In the genomic region with DNA sequence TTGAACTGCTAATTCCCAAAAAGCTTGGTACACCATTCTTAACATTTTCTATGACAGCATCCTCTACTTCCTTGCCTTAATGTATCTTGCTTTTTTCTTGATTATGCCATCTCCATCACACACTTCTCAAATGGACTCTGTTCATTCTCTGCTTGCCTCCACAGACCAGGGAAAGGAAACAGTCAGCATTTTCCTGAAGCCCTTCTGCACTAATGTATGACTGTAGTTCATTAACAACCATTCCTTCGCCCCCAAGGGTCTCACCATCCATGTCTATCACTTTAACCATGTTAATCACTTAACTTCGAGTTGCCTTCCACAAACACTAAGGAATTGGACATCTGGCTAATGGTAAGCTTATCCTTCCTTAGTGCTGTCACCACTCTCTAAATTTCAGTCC, we compare ENCODE assay signal across 1 cellular context.
TF ChIP-seq lines count a peak whose summit lies in the region.

No MANE protein-coding gene starts in this region.

TF ChIP-seq in K562, 482 proteins besides CTCF, POLR2A, EP300 and RAD21:
- TF ChIP-seq, protein P1, sequence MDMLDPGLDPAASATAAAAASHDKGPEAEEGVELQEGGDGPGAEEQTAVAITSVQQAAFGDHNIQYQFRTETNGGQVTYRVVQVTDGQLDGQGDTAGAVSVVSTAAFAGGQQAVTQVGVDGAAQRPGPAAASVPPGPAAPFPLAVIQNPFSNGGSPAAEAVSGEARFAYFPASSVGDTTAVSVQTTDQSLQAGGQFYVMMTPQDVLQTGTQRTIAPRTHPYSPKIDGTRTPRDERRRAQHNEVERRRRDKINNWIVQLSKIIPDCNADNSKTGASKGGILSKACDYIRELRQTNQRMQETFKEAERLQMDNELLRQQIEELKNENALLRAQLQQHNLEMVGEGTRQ (CRISPR knock-in tag; IDR thresholded peaks at IDR 0.05), result no peak
- 0 out of 2 replicates have a peak, but pooled peaks have one; percentile 7 for TF ChIP-seq ZNF316 (IDR thresholded peaks at IDR 0.05)
